Comparison of ENCODE assay signal across 25 cellular contexts in the genomic region with DNA sequence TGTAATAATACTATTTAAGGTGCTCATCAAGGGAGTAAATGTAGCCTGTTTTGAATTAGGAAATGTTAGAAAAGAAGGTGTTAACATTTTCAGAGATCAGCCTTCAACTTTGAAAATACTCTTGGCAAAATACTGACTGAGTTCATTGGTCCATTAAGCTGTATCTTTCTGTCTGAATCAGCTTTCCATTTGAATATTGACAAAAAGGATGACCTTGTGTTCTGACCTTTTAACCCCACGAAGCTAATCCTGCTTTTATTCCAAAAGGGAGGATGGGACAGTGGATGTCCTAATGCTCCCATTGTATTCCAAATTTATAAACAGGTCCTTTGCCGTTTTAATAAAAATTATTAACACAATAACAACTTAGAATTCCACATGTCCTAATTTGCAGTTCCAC.
"Had no signal": no experiment of that assay in that cellular context is flagged by ENCODE, and none has a peak within 500 bp of the region (broad histone marks: within the 10 kb centered on the region; RNA-seq: fewer than 3 reads in every experiment).

No MANE protein-coding gene starts in this region.

- H3K4me2 ChIP-seq: hepatocyte had no signal

- H3K27me3 ChIP-seq: colonic mucosa, esophagus squamous epithelium, gastroesophageal sphincter, heart left ventricle, hepatocyte had no signal

- H3K36me3 ChIP-seq: colonic mucosa, esophagus squamous epithelium, gastroesophageal sphincter, heart left ventricle, left ventricle myocardium inferior, lower lobe of right lung had no signal

- DNase-seq: cerebellar nuclear complex; colonic mucosa; cortex of kidney; effector CD8-positive, alpha-beta T cell; effector memory CD8-positive, alpha-beta T cell; endodermal cell; erythroblast; esophagus squamous epithelium; foreskin fibroblast; heart left ventricle; hypothalamus; immature natural killer cell; left cardiac atrium; left ventricle myocardium inferior; lower lobe of right lung; mesenchymal stem cell; midbrain had no signal

- H3K79me2 ChIP-seq: hepatocyte had no signal

- H3K27ac ChIP-seq: colonic mucosa, epithelial cell of prostate, esophagus squamous epithelium, gastroesophageal sphincter, heart left ventricle, hepatocyte, left ventricle myocardium inferior, lower lobe of right lung had no signal

- H2AFZ ChIP-seq: hepatocyte had no signal

- ATAC-seq: effector memory CD8-positive, alpha-beta T cell; esophagus mucosa; gastroesophageal sphincter; heart left ventricle; left cardiac atrium; lower lobe of right lung had no signal

- FAIRE-seq: endometrium, frontal cortex, islet of Langerhans, keratinocyte had no signal

- H3K4me3 ChIP-seq: colonic mucosa, esophagus squamous epithelium, gastroesophageal sphincter, heart left ventricle, hepatocyte, left ventricle myocardium inferior, lower lobe of right lung had no signal

- H3K9me3 ChIP-seq: colonic mucosa, lower lobe of right lung had no signal

- H3K4me1 ChIP-seq: colonic mucosa, esophagus squamous epithelium, gastroesophageal sphincter, lower lobe of right lung had no signal
